21 cellular contexts compared by ENCODE assay signal in genomic region chr3:113312416-113312815, GRCh38.
DNase-seq lines count a peak whose midpoint lies in the region; ATAC-seq and TF ChIP-seq lines count a peak whose summit lies in the region.
"Had no signal": no experiment of that assay in that cellular context is flagged by ENCODE, and none has a peak within 500 bp of the region (broad histone marks: within the 10 kb centered on the region; RNA-seq: fewer than 3 reads in every experiment).

No MANE protein-coding gene starts in this region.

- H3K27ac Mint-ChIP-seq in WTC11 (0 out of 2 replicates have a peak overlapping the region, but pooled peaks have one; percentile 15), immature natural killer cell (no peak overlapping the region)
- H3K27ac Mint-ChIP-seq: CD4-positive, CD25-positive, alpha-beta regulatory T cell had no signal

- H3K4me3 ChIP-seq in HUES48 (ENCODE audit: low read depth, low read length) (peak overlapping the region; percentile 3; the same call in 1 of the 2 replicates), mesendoderm (ENCODE audit: low read length) (no peak overlapping the region)

- TF ChIP-seq CTCF in WTC11 (IDR thresholded peaks at IDR 0.05): no peak

- no peak overlapping the region for H4K8ac ChIP-seq in mesendoderm (ENCODE audit: low read depth, low read length)

- no peaks in the 10 kb centered on the region for H3K79me2 ChIP-seq in mesendoderm (ENCODE audit: control insufficient read depth, insufficient read depth, low read length)

- POLR2A ChIA-PET in WTC11 (lab: Charles Lee): no interaction called here

- no peaks in the 10 kb centered on the region; the same call in 1 of the 2 replicates for H3K27me3 Mint-ChIP-seq in WTC11 (ENCODE audit: low read depth)
- H3K27me3 Mint-ChIP-seq in immature natural killer cell (ENCODE audit: low read depth in 3 of 3): peaks cover 0 to 3% (median 2%) of the 10 kb centered on the region in 3 donors
- H3K27me3 Mint-ChIP-seq: CD4-positive, CD25-positive, alpha-beta regulatory T cell had no signal

- H3K56ac ChIP-seq in mesendoderm (ENCODE audit: low read length): no peak overlapping the region

- no peaks in the 10 kb centered on the region for H3K79me1 ChIP-seq in mesendoderm (ENCODE audit: low read length)

- H3K4me1 ChIP-seq in HUES48 (ENCODE audit: control insufficient read depth, insufficient read depth, low read length) (no peaks in the 10 kb centered on the region), mesendoderm (ENCODE audit: control insufficient read depth, low read depth, low read length) (no peaks in the 10 kb centered on the region)
- H3K4me1 ChIP-seq: BE2C, Caco-2 had no signal

- H3K27me3 ChIP-seq in HUES48 (ENCODE audit: control insufficient read depth, insufficient read depth, low read length) (no peaks in the 10 kb centered on the region), mesendoderm (ENCODE audit: insufficient read depth, low read length, poor library complexity) (no peaks in the 10 kb centered on the region)
- H3K27me3 ChIP-seq: BE2C had no signal

- CTCF ChIA-PET in WTC11 (lab: Charles Lee): interaction anchor here (0.7 kb wide), 1 partner anchor 35 kb away, joined by 6 read pairs; no protein-coding TSS in a partner anchor

- H3K4me3 Mint-ChIP-seq in WTC11 (no peak overlapping the region), immature natural killer cell (no peak overlapping the region)
- H3K4me3 Mint-ChIP-seq: CD4-positive, CD25-positive, alpha-beta regulatory T cell; CD8-positive, alpha-beta memory T cell had no signal

- no peak overlapping the region for H4K5ac ChIP-seq in mesendoderm (ENCODE audit: low read length)

- H3K36me3 ChIP-seq in HUES48 (ENCODE audit: control insufficient read depth, insufficient read depth, low read length): no peaks in the 10 kb centered on the region
- H3K36me3 ChIP-seq in mesendoderm (ENCODE audit: control insufficient read depth, insufficient read depth, low read length): no peaks in the 10 kb centered on the region
- H3K36me3 ChIP-seq: BE2C had no signal

- H3K9ac ChIP-seq in HUES48 (ENCODE audit: low read depth, low read length) (no peak overlapping the region), mesendoderm (ENCODE audit: low read length) (no peak overlapping the region)
- H3K9ac ChIP-seq: KMS-11 had no signal

- DNase-seq in ELF-1 (ENCODE audit: low read depth, low spot score) (peak; percentile 74), WTC11 (ENCODE audit: low spot score) (peak; percentile 43), mesendoderm (peak; percentile 82), nucleus accumbens (lab: John Stamatoyannopoulos, UW) (no peak), NCI-H1105 (lab: John Stamatoyannopoulos, UW) (no peak), immature natural killer cell (no peak), DMS53 treated with DMSO at 0.1 percent for 48 hours (lab: John Stamatoyannopoulos, UW; ENCODE audit: unreplicated experiment) (no peak)
- DNase-seq: 8988T; ACHN; BE2C; C1 segment of cervical spinal cord; Caco-2; CD4-positive, CD25-positive, alpha-beta regulatory T cell; CD8-positive, alpha-beta memory T cell; DMS79; GF-D8; GOT3; HCEC 1CT had no signal

- no peak overlapping the region for H2BK5ac ChIP-seq in mesendoderm (ENCODE audit: low read length)

- peak overlapping the region; percentile 50 for H3K27ac ChIP-seq in HUES48 (ENCODE audit: low read depth, low read length)
- H3K27ac ChIP-seq in mesendoderm (ENCODE audit: low read depth, low read length): no peak overlapping the region
- H3K27ac ChIP-seq: HL-60, KMS-11 had no signal

- H3K36me3 Mint-ChIP-seq in WTC11 (peaks cover 50% of the 10 kb centered on the region), immature natural killer cell (peaks cover 33 to 49% (median 39%) of the 10 kb centered on the region in 3 donors)

- peaks cover 9% of the 10 kb centered on the region for H3K4me1 Mint-ChIP-seq in WTC11
- H3K4me1 Mint-ChIP-seq in immature natural killer cell: peaks cover 0 to 7% of the 10 kb centered on the region in 2 donors
- H3K4me1 Mint-ChIP-seq: CD8-positive, alpha-beta memory T cell had no signal

- H3K18ac ChIP-seq in mesendoderm (ENCODE audit: low read length): no peak overlapping the region

- H2AK5ac ChIP-seq in mesendoderm (ENCODE audit: low read length): no peak overlapping the region

- H2BK15ac ChIP-seq in mesendoderm (replicated peaks; ENCODE audit: low read depth): no peak overlapping the region

- peak; percentile 95 for ATAC-seq in WTC11

- H3K23ac ChIP-seq in mesendoderm (ENCODE audit: low read length): no peak overlapping the region

- no peak overlapping the region for H3K4me2 ChIP-seq in mesendoderm (ENCODE audit: low read length)
- H3K4me2 ChIP-seq: KMS-11 had no signal

- H3K9me3 Mint-ChIP-seq in WTC11 (peaks cover 60% of the 10 kb centered on the region), immature natural killer cell (peaks cover 9 to 30% (median 21%) of the 10 kb centered on the region in 6 donors)

- no CpG with 5 or more reads among the region's 3 CpGs for WGBS in mesendoderm (ENCODE audit: extremely low coverage, insufficient coverage, low lambda C conversion rate)

- H3K4ac ChIP-seq in mesendoderm (ENCODE audit: low read depth, low read length): no peak overlapping the region

- H2BK120ac ChIP-seq in mesendoderm (ENCODE audit: low read depth, low read length): no peak overlapping the region

- H3K9me3 ChIP-seq in HUES48 (ENCODE audit: control insufficient read depth, insufficient read depth, low read length): peaks cover 46% of the 10 kb centered on the region
- H3K9me3 ChIP-seq: BE2C had no signal

TF ChIP-seq in WTC11, 78 proteins besides CTCF, POLR2A, EP300 and RAD21:
- peak; percentile 60; the same call in 1 of the 2 replicates for TF ChIP-seq TEAD1 (CRISPR knock-in tag; IDR thresholded peaks at IDR 0.05)
- peak; percentile 38; the same call in 1 of the 2 replicates for TF ChIP-seq TEAD4 (CRISPR knock-in tag; IDR thresholded peaks at IDR 0.05)
- 0 out of 2 replicates have a peak, but pooled peaks have one; percentile 20 for TF ChIP-seq SP1 (CRISPR knock-in tag; conservative IDR thresholded peaks at IDR 0.05)
- no peak for TF ChIP-seq ZNF281 (CRISPR knock-in tag; IDR thresholded peaks at IDR 0.05)
- TF ChIP-seq ZNF232 (CRISPR knock-in tag; IDR thresholded peaks at IDR 0.05): no peak

Comparison
In these comparisons a context has a peak if more than half of its experiments do, and no peak if none do; other contexts are left out.
1. DNase-seq: peak in ELF-1 (single experiment), WTC11 (single experiment) and mesendoderm (single experiment); none in nucleus accumbens (0 of 56), NCI-H1105 (single experiment), immature natural killer cell (0 of 3) and DMS53 treated with DMSO at 0.1 percent for 48 hours (single experiment).